In the genomic region with DNA sequence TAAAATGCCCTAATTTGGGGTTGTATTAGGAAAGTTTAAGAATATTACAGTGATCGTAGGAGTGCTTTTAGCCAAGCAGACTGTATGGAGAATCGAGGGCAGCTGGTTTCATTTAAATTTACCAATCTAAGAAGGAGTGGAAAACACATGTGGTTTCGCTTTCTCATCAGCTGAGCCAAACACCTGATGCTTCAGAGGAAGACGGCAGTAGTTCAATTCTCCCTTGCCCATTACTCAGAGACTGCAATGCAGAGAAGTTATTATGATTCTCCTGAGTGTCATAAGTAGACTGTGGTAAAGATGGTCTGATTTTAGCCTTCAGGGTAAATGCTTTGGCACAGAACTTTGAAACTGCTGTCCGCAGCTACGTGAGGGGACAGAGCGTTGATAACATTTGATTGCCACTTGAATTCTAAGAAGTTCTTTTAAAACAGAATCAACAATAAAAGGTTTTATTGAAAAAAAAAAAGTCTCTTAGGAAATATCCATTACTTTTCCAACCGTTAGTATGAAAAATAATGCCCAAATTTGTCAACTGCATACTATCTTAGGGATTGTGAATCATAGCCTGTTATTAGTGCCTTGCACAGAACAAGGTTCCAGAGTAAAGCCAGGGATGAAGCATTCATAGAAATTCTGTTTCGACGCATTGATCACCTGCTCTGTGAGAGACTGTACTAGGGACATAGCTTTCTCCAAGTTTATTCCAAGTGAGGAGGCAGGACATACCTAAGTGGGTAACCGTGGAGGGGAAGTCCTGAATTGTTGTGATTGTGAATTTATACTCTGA, we compare ENCODE assay signal across 8 cellular contexts. TPM values are rescaled to one million over a fixed set of nuclear protein-coding genes. Genes with fewer than 3 reads are reported as not detected.
DNase-seq lines count a peak whose midpoint lies in the region; ATAC-seq lines count a peak whose summit lies in the region.

No MANE protein-coding gene starts in this region.

- intact Hi-C loops in activated CD4-positive, alpha-beta T cell treated with anti-CD3 and anti-CD28 coated beads, Interleukin-2, amount 10 ng/mL, durations not matched to agents 24 days and 14 days (cut with micrococcal nuclease), result loop anchor here (1.0 to 2.0 kb wide), 2 partner anchors 26 to 141 kb away; a partner anchor contains a TSS

- H3K9me3 Mint-ChIP-seq in activated CD4-positive, alpha-beta T cell treated with anti-CD3 and anti-CD28 coated beads, Interleukin-2, amount 10 ng/mL, durations not matched to agents 24 days and 14 days, result no peaks in the 10 kb centered on the region
- H3K9me3 Mint-ChIP-seq in stimulated activated naive CD8-positive, alpha-beta T cell treated with anti-CD3 and anti-CD28 coated beads, Interleukin-15, Interleukin-2, amounts not matched to agents 100 ng/mL and 50 ng/mL, for 24 hours, result no peaks in the 10 kb centered on the region

- H3K4me1 Mint-ChIP-seq in activated CD4-positive, alpha-beta T cell treated with anti-CD3 and anti-CD28 coated beads, Interleukin-2, amount 10 ng/mL, durations not matched to agents 24 days and 14 days, result peaks cover 42% of the 10 kb centered on the region
- H3K4me1 Mint-ChIP-seq in stimulated activated naive CD8-positive, alpha-beta T cell treated with anti-CD3 and anti-CD28 coated beads, Interleukin-15, Interleukin-2, amounts not matched to agents 100 ng/mL and 50 ng/mL, for 24 hours (ENCODE audit: low read depth), result peaks cover 55% of the 10 kb centered on the region

- peak overlapping the region; percentile 83 for H3K27ac Mint-ChIP-seq in activated CD4-positive, alpha-beta T cell treated with anti-CD3 and anti-CD28 coated beads, Interleukin-2, amount 10 ng/mL, durations not matched to agents 24 days and 14 days
- H3K27ac Mint-ChIP-seq in stimulated activated naive CD8-positive, alpha-beta T cell treated with anti-CD3 and anti-CD28 coated beads, Interleukin-15, Interleukin-2, amounts not matched to agents 100 ng/mL and 50 ng/mL, for 24 hours, result peak overlapping the region; percentile 61

- H3K36me3 Mint-ChIP-seq in activated CD4-positive, alpha-beta T cell treated with anti-CD3 and anti-CD28 coated beads, Interleukin-2, amount 10 ng/mL, durations not matched to agents 24 days and 14 days (ENCODE audit: low read depth), result peaks cover 26% of the 10 kb centered on the region
- peaks cover 24% of the 10 kb centered on the region for H3K36me3 Mint-ChIP-seq in stimulated activated naive CD8-positive, alpha-beta T cell treated with anti-CD3 and anti-CD28 coated beads, Interleukin-15, Interleukin-2, amounts not matched to agents 100 ng/mL and 50 ng/mL, for 24 hours (ENCODE audit: low read depth)

- no peaks in the 10 kb centered on the region for H3K27me3 Mint-ChIP-seq in activated CD4-positive, alpha-beta T cell treated with anti-CD3 and anti-CD28 coated beads, Interleukin-2, amount 10 ng/mL, durations not matched to agents 24 days and 14 days
- no peaks in the 10 kb centered on the region for H3K27me3 Mint-ChIP-seq in stimulated activated naive CD8-positive, alpha-beta T cell treated with anti-CD3 and anti-CD28 coated beads, Interleukin-15, Interleukin-2, amounts not matched to agents 100 ng/mL and 50 ng/mL, for 24 hours

- peak; percentile 82 to 84 for ATAC-seq in activated CD4-positive, CD25-positive, alpha-beta regulatory T cell treated with anti-CD3 and anti-CD28 coated beads, Interleukin-2, amount 50 U/mL, for 24 hours
- no peak for ATAC-seq in HG02973 (IDR thresholded peaks at IDR 0.05; ENCODE audit: unreplicated experiment)
- ATAC-seq in GM18858 (IDR thresholded peaks at IDR 0.05; ENCODE audit: unreplicated experiment), result no peak

- H3K4me3 Mint-ChIP-seq in activated CD4-positive, alpha-beta T cell treated with anti-CD3 and anti-CD28 coated beads, Interleukin-2, amount 10 ng/mL, durations not matched to agents 24 days and 14 days, result peak overlapping the region; percentile 79
- H3K4me3 Mint-ChIP-seq in stimulated activated naive CD8-positive, alpha-beta T cell treated with anti-CD3 and anti-CD28 coated beads, Interleukin-15, Interleukin-2, amounts not matched to agents 100 ng/mL and 50 ng/mL, for 24 hours, result peak overlapping the region; percentile 59

- no peak for DNase-seq in activated CD4-positive, CD25-positive, alpha-beta regulatory T cell treated with anti-CD3 and anti-CD28 coated beads, Interleukin-2, amount 50 U/mL, for 72 hours
- peak; percentile 84 for DNase-seq in activated CD4-positive, alpha-beta T cell treated with anti-CD3 and anti-CD28 coated beads, Interleukin-2, amount 10 ng/mL, durations not matched to agents 24 days and 14 days
- DNase-seq in fibroblast of the conjunctiva (ENCODE audit: low read depth), result peak; percentile 46
- DNase-seq in NCI-H2196 (lab: John Stamatoyannopoulos, UW; ENCODE audit: unreplicated experiment), result no peak

RNA-seq across cellular contexts. Expression of a gene that starts 25.6 kb away (rescaled TPM):
- 6.4 and 6.6 TPM in 2 replicates for total RNA-seq in activated CD4-positive, alpha-beta T cell treated with anti-CD3 and anti-CD28 coated beads, Interleukin-2, amount 10 ng/mL, durations not matched to agents 24 days and 14 days

Comparison
In these comparisons a context has a peak if more than half of its experiments do, and no peak if none do; other contexts are left out.
1. ATAC-seq: peak in activated CD4-positive, CD25-positive, alpha-beta regulatory T cell treated with anti-CD3 and anti-CD28 coated beads, Interleukin-2, amount 50 U/mL, for 24 hours (2 of 2); none in HG02973 (single experiment) and GM18858 (single experiment).
2. DNase-seq: peak in activated CD4-positive, alpha-beta T cell treated with anti-CD3 and anti-CD28 coated beads, Interleukin-2, amount 10 ng/mL, durations not matched to agents 24 days and 14 days (single experiment) and fibroblast of the conjunctiva (single experiment); none in activated CD4-positive, CD25-positive, alpha-beta regulatory T cell treated with anti-CD3 and anti-CD28 coated beads, Interleukin-2, amount 50 U/mL, for 72 hours (single experiment) and NCI-H2196 (single experiment).